8 cellular contexts compared by ENCODE assay signal in the genomic region with DNA sequence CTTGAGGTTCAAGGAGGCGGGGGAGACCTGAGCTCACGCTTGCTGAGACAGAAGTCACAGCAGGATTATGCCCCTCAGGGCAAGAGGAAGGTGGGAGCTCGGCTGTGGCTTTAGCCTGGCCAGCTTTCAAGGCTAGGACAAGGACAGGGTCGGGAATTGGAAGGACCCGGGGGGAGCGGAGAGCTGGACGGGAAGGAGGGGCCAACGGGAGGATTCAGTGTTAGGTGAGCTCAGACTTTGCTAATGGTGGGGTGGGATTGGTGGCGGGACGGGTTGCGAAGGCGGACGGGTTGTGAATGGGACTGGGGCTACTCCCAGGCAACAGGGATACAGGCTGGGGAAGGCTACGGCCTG. TPM values are rescaled to one million over a fixed set of nuclear protein-coding genes. Genes with fewer than 3 reads are reported as not detected.
DNase-seq lines count a peak whose midpoint lies in the region; ATAC-seq and TF ChIP-seq lines count a peak whose summit lies in the region.

No MANE protein-coding gene starts in this region.

- no peak overlapping the region for H4K91ac ChIP-seq in neuronal stem cell (ENCODE audit: low read depth, low read length, poor library complexity)

- H3K36me3 ChIP-seq in CD8-positive, alpha-beta memory T cell (ENCODE audit: insufficient read depth, low read length), result no peaks in the 10 kb centered on the region
- H3K36me3 ChIP-seq in NT2/D1 (ENCODE audit: insufficient read depth, insufficient read length, low read length) (peaks cover 40% of the 10 kb centered on the region), endodermal cell (ENCODE audit: control insufficient read depth, insufficient read depth, low read length) (no peaks in the 10 kb centered on the region), neuronal stem cell (replicated peaks in 1 of 2; ENCODE audit: control insufficient read depth in 2 of 2, insufficient read depth in 2 of 2, low read length in 2 of 2) (peaks cover 0 to 9% of the 10 kb centered on the region in 2 donors)

- H2BK12ac ChIP-seq in neuronal stem cell (ENCODE audit: low read length), result no peak overlapping the region

- H2AK5ac ChIP-seq in neuronal stem cell (ENCODE audit: low read depth, low read length), result no peak overlapping the region

- POLR2A ChIA-PET in CD8-positive, alpha-beta memory T cell (lab: Charles Lee), result interaction anchor here (0.7 to 1.2 kb wide), 4 partner anchors 104 to 1217 kb away, joined by 3 to 6 read pairs (median 4); a partner anchor contains a TSS

- H3K9me3 ChIP-seq in CD8-positive, alpha-beta memory T cell (ENCODE audit: low read length), result no peaks in the 10 kb centered on the region
- H3K9me3 ChIP-seq in NT2/D1 (ENCODE audit: insufficient read depth, low read length), result no peaks in the 10 kb centered on the region
- H3K9me3 ChIP-seq in endodermal cell (ENCODE audit: control insufficient read depth, low read length), result no peaks in the 10 kb centered on the region
- H3K9me3 ChIP-seq in neuronal stem cell (replicated peaks in 1 of 2; ENCODE audit: control insufficient read depth in 2 of 2, insufficient read depth in 1 of 2, low read depth in 1 of 2, low read length in 2 of 2), result no peaks in the 10 kb centered on the region

- CTCF ChIA-PET in CD8-positive, alpha-beta memory T cell (lab: Charles Lee), result interaction anchor here (0.5 to 1.7 kb wide), 4 partner anchors 10 to 32 kb away, joined by 3 to 13 read pairs (median 4); no protein-coding TSS in a partner anchor

- H2AFZ ChIP-seq in neuronal stem cell (ENCODE audit: low read length), result peak overlapping the region; percentile 76

- DNase-seq in CD8-positive, alpha-beta memory T cell, result no peak
- DNase-seq in NT2/D1 (ENCODE audit: low read depth, low spot score) (peak; percentile 44), endodermal cell (no peak), neuronal stem cell (ENCODE audit: low spot score) (no peak), DMS153 (lab: John Stamatoyannopoulos, UW) (no peak)
- DNase-seq in effector CD8-positive, alpha-beta T cell (lab: John Stamatoyannopoulos, UW), result no peak

- no peak for TF ChIP-seq CTCF in endodermal cell (conservative IDR thresholded peaks at IDR 0.05)

- no peaks in the 10 kb centered on the region for H3K27me3 ChIP-seq in CD8-positive, alpha-beta memory T cell (ENCODE audit: insufficient read depth, low read length, poor library complexity, severe bottlenecking)
- no peaks in the 10 kb centered on the region for H3K27me3 ChIP-seq in NT2/D1 (ENCODE audit: insufficient read depth, insufficient read length)
- H3K27me3 ChIP-seq in endodermal cell (ENCODE audit: control insufficient read depth, insufficient read depth, low read length, poor library complexity, severe bottlenecking), result no peaks in the 10 kb centered on the region
- no peaks in the 10 kb centered on the region for H3K27me3 ChIP-seq in neuronal stem cell (ENCODE audit: control insufficient read depth in 3 of 3, insufficient read depth in 3 of 3, low read depth in 1 of 3, low read length in 3 of 3)

- peaks cover 27 to 34% (median 31%) of the 10 kb centered on the region in 3 donors for H3K4me1 Mint-ChIP-seq in CD8-positive, alpha-beta memory T cell
- H3K4me1 Mint-ChIP-seq in endodermal cell, result peaks cover 4% of the 10 kb centered on the region

- H3K27me3 Mint-ChIP-seq in CD8-positive, alpha-beta memory T cell, result peaks cover 0 to 2% of the 10 kb centered on the region in 2 donors
- no peaks in the 10 kb centered on the region for H3K27me3 Mint-ChIP-seq in endodermal cell (ENCODE audit: insufficient read depth)

- H3K36me3 Mint-ChIP-seq in CD8-positive, alpha-beta memory T cell, result peaks cover 0 to 17% (median 1%) of the 10 kb centered on the region in 3 donors
- H3K36me3 Mint-ChIP-seq in endodermal cell (ENCODE audit: low read depth), result peaks cover 2% of the 10 kb centered on the region

- no peaks in the 10 kb centered on the region for H3K9me3 Mint-ChIP-seq in CD8-positive, alpha-beta memory T cell
- peaks cover 66% of the 10 kb centered on the region for H3K9me3 Mint-ChIP-seq in endodermal cell

- peak overlapping the region; percentile 48 for H3K18ac ChIP-seq in neuronal stem cell (ENCODE audit: low read length)

- H3K14ac ChIP-seq in neuronal stem cell (ENCODE audit: low read length), result no peak overlapping the region

- WGBS in endodermal cell (ENCODE audit: insufficient coverage in 1 of 2, insufficient read length in 1 of 2), 2 experiments, result 0% methylated on average over 10 of the region's 14 CpGs; no CpG with 5 or more reads in 1 of the 2 experiments
- WGBS in neuronal stem cell (ENCODE audit: extremely low coverage in 2 of 2, insufficient read length in 2 of 2, insufficient replicate concordance in 1 of 2), 2 donors, result no CpG with 5 or more reads among the region's 14 CpGs

- H3K27ac Mint-ChIP-seq in CD8-positive, alpha-beta memory T cell, result peak overlapping the region; percentile 88 to 100 (median 99)
- H3K27ac Mint-ChIP-seq in endodermal cell, result peak overlapping the region; percentile 97

- peak overlapping the region; percentile 98 for H3K27ac ChIP-seq in CD8-positive, alpha-beta memory T cell (ENCODE audit: low read depth, low read length)
- H3K27ac ChIP-seq in endodermal cell (ENCODE audit: low read depth, low read length), result peak overlapping the region; percentile 60
- peak overlapping the region; percentile 70 for H3K27ac ChIP-seq in neuronal stem cell (replicated peaks; ENCODE audit: low read length)

- peak overlapping the region; percentile 73 for H3K4me2 ChIP-seq in neuronal stem cell (ENCODE audit: insufficient read depth, low read length, poor library complexity, severe bottlenecking)

- no peak overlapping the region for H4K8ac ChIP-seq in neuronal stem cell (ENCODE audit: low read depth, low read length)

- H3K4ac ChIP-seq in neuronal stem cell (ENCODE audit: low read length), result no peak overlapping the region

- peak overlapping the region; percentile 45 for H3K4me3 ChIP-seq in CD8-positive, alpha-beta memory T cell (ENCODE audit: low read length)
- H3K4me3 ChIP-seq in NT2/D1 (ENCODE audit: insufficient read length, low read depth) (peak overlapping the region; percentile 96), endodermal cell (ENCODE audit: low read length) (peak overlapping the region; percentile 85), neuronal stem cell (ENCODE audit: low read length in 2 of 2) (peak overlapping the region; percentile 67 to 81)

- H3K4me3 Mint-ChIP-seq in CD8-positive, alpha-beta memory T cell, result peak overlapping the region; percentile 90 to 99 (median 94)
- peak overlapping the region; percentile 76 for H3K4me3 Mint-ChIP-seq in endodermal cell

- H3K4me1 ChIP-seq in CD8-positive, alpha-beta memory T cell (ENCODE audit: insufficient read depth, low read length), result peaks cover 20% of the 10 kb centered on the region
- peaks cover 9% of the 10 kb centered on the region for H3K4me1 ChIP-seq in NT2/D1 (ENCODE audit: insufficient read depth, insufficient read length)
- H3K4me1 ChIP-seq in endodermal cell (ENCODE audit: control insufficient read depth, insufficient read depth, low read length), result no peaks in the 10 kb centered on the region
- H3K4me1 ChIP-seq in neuronal stem cell (ENCODE audit: control insufficient read depth in 2 of 2, insufficient read depth in 1 of 2, low read depth in 1 of 2, low read length in 2 of 2), result peaks cover 0 to 5% of the 10 kb centered on the region in 2 donors

- H3K9ac ChIP-seq in NT2/D1 (ENCODE audit: insufficient read length, low read depth), result peak overlapping the region; percentile 76
- H3K9ac ChIP-seq in endodermal cell (ENCODE audit: extremely low read depth, low read length, poor library complexity, severe bottlenecking), result peak overlapping the region; percentile 86
- H3K9ac ChIP-seq in neuronal stem cell (ENCODE audit: low read depth, low read length, poor library complexity), result peak overlapping the region; percentile 60

- peaks cover 3% of the 10 kb centered on the region for H3K79me1 ChIP-seq in neuronal stem cell (ENCODE audit: low read depth, low read length)

- H2BK5ac ChIP-seq in neuronal stem cell (ENCODE audit: low read length), result peak overlapping the region; percentile 90

- no peak overlapping the region for H2BK120ac ChIP-seq in neuronal stem cell (ENCODE audit: low read depth, low read length)

- H2BK15ac ChIP-seq in neuronal stem cell (ENCODE audit: low read length), result no peak overlapping the region

- ATAC-seq in HG02981 (IDR thresholded peaks at IDR 0.05; ENCODE audit: unreplicated experiment) (no peak), GM21381 (IDR thresholded peaks at IDR 0.05; ENCODE audit: unreplicated experiment) (no peak)

- H3K23ac ChIP-seq in neuronal stem cell (ENCODE audit: low read depth, low read length, poor library complexity), result no peak overlapping the region

RNA-seq across cellular contexts. Expression of a gene that starts 0.2 kb away (rescaled TPM):
- total RNA-seq in CD8-positive, alpha-beta memory T cell, result 1 to 10 TPM; 1.2 TPM
- polyA plus RNA-seq in CD8-positive, alpha-beta memory T cell, result 0.26 TPM
- total RNA-seq in endodermal cell, result 1 to 10 TPM; 2.3 to 3.0 TPM
- polyA plus RNA-seq in endodermal cell (2013, experiment 1 of 2), result 1.8 TPM
- 1.3 TPM for polyA plus RNA-seq in endodermal cell (2013, experiment 2 of 2)
- polyA plus RNA-seq in neuronal stem cell (2013, experiment 1 of 2), result 1.5 TPM
- polyA plus RNA-seq in neuronal stem cell (2013, experiment 2 of 2), result 1.5 TPM

RNA-seq across cellular contexts. Expression of a gene that starts 0.4 kb away (rescaled TPM):
- 100 to 1,000 TPM; 143 to 158 TPM for total RNA-seq in CD8-positive, alpha-beta memory T cell
- polyA plus RNA-seq in CD8-positive, alpha-beta memory T cell, result 79.1 TPM
- 100 to 1,000 TPM in 1 of 2 donors, 10 to 100 TPM in 1; 89.0 to 121 TPM for total RNA-seq in endodermal cell
- polyA plus RNA-seq in endodermal cell (2013, experiment 1 of 2), result 77.6 TPM
- 69.1 TPM for polyA plus RNA-seq in endodermal cell (2013, experiment 2 of 2)
- polyA plus RNA-seq in neuronal stem cell (2013, experiment 1 of 2), result 53.4 TPM
- polyA plus RNA-seq in neuronal stem cell (2013, experiment 2 of 2), result 50.4 TPM

RNA-seq across cellular contexts. Expression of a gene that starts 11.3 kb away (rescaled TPM):
- 100 to 1,000 TPM; 150 to 155 TPM for total RNA-seq in CD8-positive, alpha-beta memory T cell
- 151 TPM for polyA plus RNA-seq in CD8-positive, alpha-beta memory T cell
- total RNA-seq in endodermal cell, result 100 to 1,000 TPM; 107 to 120 TPM
- 82.5 TPM for polyA plus RNA-seq in endodermal cell (2013, experiment 1 of 2)
- polyA plus RNA-seq in endodermal cell (2013, experiment 2 of 2), result 79.4 TPM
- 67.7 TPM for polyA plus RNA-seq in neuronal stem cell (2013, experiment 1 of 2)
- 68.1 TPM for polyA plus RNA-seq in neuronal stem cell (2013, experiment 2 of 2)

Comparison
In these comparisons a context has a peak if more than half of its experiments do, and no peak if none do; other contexts are left out.
1. H3K4me3 ChIP-seq: peak in every context shown above with its lines; median percentile 96 in NT2/D1; 85 in endodermal cell; 74 in neuronal stem cell; 45 in CD8-positive, alpha-beta memory T cell.